Comparison of ENCODE assay signal across 39 cellular contexts in the genomic region with DNA sequence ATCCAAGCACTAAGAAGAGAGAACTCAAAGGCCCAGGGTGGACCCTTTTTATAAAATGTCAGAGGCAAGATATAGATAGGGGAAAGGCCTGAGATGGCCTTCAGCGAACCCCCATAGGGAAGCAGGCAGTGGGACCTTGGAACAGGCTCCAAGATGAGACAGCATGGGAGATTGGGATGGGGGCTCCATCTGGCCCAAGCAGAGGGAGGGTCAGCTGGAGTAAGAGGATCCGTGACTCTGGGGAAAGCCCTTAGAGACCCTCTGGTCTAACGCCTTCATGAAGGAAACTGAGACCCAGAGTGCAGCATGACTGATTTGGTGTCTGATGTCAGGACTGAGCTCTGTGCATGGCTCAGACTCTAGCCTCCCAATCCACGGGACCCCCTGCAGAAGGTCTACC. TPM values are rescaled to one million over a fixed set of nuclear protein-coding genes. Genes with fewer than 3 reads are reported as not detected.
"Had no signal": no experiment of that assay in that cellular context is flagged by ENCODE, and none has a peak within 500 bp of the region (broad histone marks: within the 10 kb centered on the region; RNA-seq: fewer than 3 reads in every experiment).

No MANE protein-coding gene starts in this region.

- H3K27ac Mint-ChIP-seq: activated B cell treated with CpG ODN at 0.5 μM for 24 hours; activated CD4-positive, alpha-beta memory T cell treated with anti-CD3 and anti-CD28 coated beads for 36 hours; activated CD4-positive, alpha-beta T cell treated with anti-CD3 and anti-CD28 coated beads, Interleukin-2, amount 10 ng/mL, durations not matched to agents 24 days and 14 days; activated CD8-positive, alpha-beta T cell treated with anti-CD3 and anti-CD28 coated beads for 36 hours; activated naive CD4-positive, alpha-beta T cell treated with anti-CD3 and anti-CD28 coated beads, Interleukin-2, amount 10 ng/mL, durations not matched to agents 7 days and 5 days; activated naive CD4-positive, alpha-beta T cell treated with anti-CD3 and anti-CD28 coated beads, Interleukin-2, amount 50 U/mL, for 24 hours; activated naive CD8-positive, alpha-beta T cell; activated naive CD8-positive, alpha-beta T cell treated with anti-CD3 and anti-CD28 coated beads, Interleukin-2, amount 10 ng/mL, durations not matched to agents 7 days and 5 days; activated naive CD8-positive, alpha-beta T cell treated with anti-CD3 and anti-CD28 coated beads, Interleukin-2, amount 50 U/mL, for 24 hours; activated T-cell treated with anti-CD3 and anti-CD28 coated beads, Interleukin-2, amount 50 U/mL, for 72 hours; activated T-helper 1 cell treated with anti-CD3 and anti-CD28 coated beads, Interleukin-12 subunit alpha, Interleukin-12 subunit beta, Interleukin-2, Interleukin-4 antibody, amounts not matched to agents 30 ng/mL and 10 ng/mL and 1 ng/mL, durations not matched to agents 14 hours and 24 hours and 36 hours; activated T-helper 17 cell treated with anti-CD3 and anti-CD28 coated beads, Interleukin-2, amount 50 U/mL, for 72 hours; brain; T-helper 1 cell treated with Interleukin-12 subunit alpha and Interleukin-12 subunit beta and Interleukin-4 antibody, amounts not matched to agents 30 μg/mL and 1 μg/mL, for 36 hours; T-helper 2 cell treated with Interferon-gamma antibody and Interleukin-4, amounts not matched to agents 5 μg/mL and 100 μg/mL, for 36 hours had no signal

- H3K27ac ChIP-seq: ascending aorta, cardiac muscle cell had no signal

- FAIRE-seq: bronchial epithelial cell, colon, TTC549 had no signal

- H3K9me3 Mint-ChIP-seq: activated B cell treated with CpG ODN at 0.5 μM for 24 hours; activated CD4-positive, alpha-beta memory T cell treated with anti-CD3 and anti-CD28 coated beads for 36 hours; activated CD4-positive, alpha-beta T cell treated with anti-CD3 and anti-CD28 coated beads, Interleukin-2, amount 10 ng/mL, durations not matched to agents 24 days and 14 days; activated CD8-positive, alpha-beta T cell treated with anti-CD3 and anti-CD28 coated beads for 36 hours; activated naive CD4-positive, alpha-beta T cell treated with anti-CD3 and anti-CD28 coated beads, Interleukin-2, amount 10 ng/mL, durations not matched to agents 7 days and 5 days; activated naive CD4-positive, alpha-beta T cell treated with anti-CD3 and anti-CD28 coated beads, Interleukin-2, amount 50 U/mL, for 24 hours; activated naive CD8-positive, alpha-beta T cell treated with anti-CD3 and anti-CD28 coated beads, Interleukin-2, amount 10 ng/mL, durations not matched to agents 7 days and 5 days; activated naive CD8-positive, alpha-beta T cell treated with anti-CD3 and anti-CD28 coated beads, Interleukin-2, amount 50 U/mL, for 24 hours; activated T-cell treated with anti-CD3 and anti-CD28 coated beads, Interleukin-2, amount 50 U/mL, for 4 hours; activated T-cell treated with anti-CD3 and anti-CD28 coated beads, Interleukin-2, amount 50 U/mL, for 72 hours; activated T-helper 1 cell treated with anti-CD3 and anti-CD28 coated beads, Interleukin-12 subunit alpha, Interleukin-12 subunit beta, Interleukin-2, Interleukin-4 antibody, amounts not matched to agents 30 ng/mL and 10 ng/mL and 1 ng/mL, durations not matched to agents 14 hours and 24 hours and 36 hours; activated T-helper 17 cell treated with anti-CD3 and anti-CD28 coated beads, Interleukin-2, amount 50 U/mL, for 72 hours; central memory CD8-positive, alpha-beta T cell; T-helper 1 cell treated with Interleukin-12 subunit alpha and Interleukin-12 subunit beta and Interleukin-4 antibody, amounts not matched to agents 30 μg/mL and 1 μg/mL, for 36 hours; T-helper 2 cell treated with Interferon-gamma antibody and Interleukin-4, amounts not matched to agents 5 μg/mL and 100 μg/mL, for 36 hours had no signal

- H3K4me1 ChIP-seq: ascending aorta had no signal

- H3K4me3 ChIP-seq: ascending aorta, cardiac muscle cell had no signal

- H3K36me3 ChIP-seq: ascending aorta, cardiac muscle cell had no signal

- H3K4me1 Mint-ChIP-seq: activated B cell treated with CpG ODN at 0.5 μM for 24 hours, brain had no signal

- H3K9me3 ChIP-seq: ascending aorta had no signal

- ATAC-seq: activated CD8-positive, alpha-beta T cell treated with anti-CD3 and anti-CD28 coated beads for 36 hours; activated naive CD8-positive, alpha-beta T cell treated with anti-CD3 and anti-CD28 coated beads, Interleukin-2, amount 50 U/mL, for 24 hours; activated T-cell treated with anti-CD3 and anti-CD28 coated beads, Interleukin-2, amount 50 U/mL, for 4 hours; activated T-cell treated with anti-CD3 and anti-CD28 coated beads, Interleukin-2, amount 50 U/mL, for 72 hours; activated T-helper 17 cell treated with anti-CD3 and anti-CD28 coated beads, Interleukin-2, amount 50 U/mL, for 72 hours had no signal

- DNase-seq: activated B cell treated with CpG ODN at 0.5 μM for 24 hours; activated CD4-positive, alpha-beta memory T cell treated with anti-CD3 and anti-CD28 coated beads for 36 hours; activated CD4-positive, alpha-beta T cell treated with anti-CD3 and anti-CD28 coated beads for 4 hours; activated CD4-positive, alpha-beta T cell treated with anti-CD3 and anti-CD28 coated beads, Interleukin-2, amount 10 ng/mL, durations not matched to agents 24 days and 14 days; activated CD4-positive, alpha-beta T cell treated with anti-CD3 and anti-CD28 coated beads, Interleukin-2, amount 50 U/mL, for 1 hour; activated CD4-positive, alpha-beta T cell treated with anti-CD3 and anti-CD28 coated beads, Interleukin-2, amount 50 U/mL, for 4 hours; activated CD4-positive, CD25-positive, alpha-beta regulatory T cell treated with anti-CD3 and anti-CD28 coated beads, Interleukin-2, amount 50 U/mL, for 72 hours; activated CD8-positive, alpha-beta memory T cell treated with anti-CD3 and anti-CD28 coated beads, Interleukin-2, amount 50 U/mL, for 4 hours; activated CD8-positive, alpha-beta T cell treated with anti-CD3 and anti-CD28 coated beads for 36 hours; activated effector memory CD4-positive, alpha-beta T cell treated with Interleukin-2 at 50 U/mL for 16 hours; activated gamma-delta T cell; activated naive CD4-positive, alpha-beta T cell treated with anti-CD3 and anti-CD28 coated beads, Interleukin-2, amount 10 ng/mL, durations not matched to agents 7 days and 5 days; activated naive CD4-positive, alpha-beta T cell treated with Interleukin-2 at 50 U/mL for 16 hours; activated naive CD8-positive, alpha-beta T cell treated with anti-CD3 and anti-CD28 coated beads, Interleukin-2, amount 10 ng/mL, durations not matched to agents 7 days and 5 days; activated naive CD8-positive, alpha-beta T cell treated with anti-CD3 and anti-CD28 coated beads, Interleukin-2, amount 50 U/mL, for 24 hours; activated T-cell treated with anti-CD3 and anti-CD28 coated beads for 4 hours; activated T-cell treated with anti-CD3 and anti-CD28 coated beads, Interleukin-2, amount 50 U/mL, for 1 hour; activated T-cell treated with anti-CD3 and anti-CD28 coated beads, Interleukin-2, amount 50 U/mL, for 4 hours; activated T-cell treated with anti-CD3 and anti-CD28 coated beads, Interleukin-2, amount 50 U/mL, for 72 hours; amygdala; anterior cingulate cortex; caudate nucleus; cerebellar nuclear complex; T-helper 2 cell; T-helper 9 cell had no signal

- H3K4me3 Mint-ChIP-seq: activated B cell treated with CpG ODN at 0.5 μM for 24 hours; activated CD4-positive, alpha-beta memory T cell treated with anti-CD3 and anti-CD28 coated beads for 36 hours; activated CD4-positive, alpha-beta T cell treated with anti-CD3 and anti-CD28 coated beads, Interleukin-2, amount 10 ng/mL, durations not matched to agents 24 days and 14 days; activated CD8-positive, alpha-beta T cell treated with anti-CD3 and anti-CD28 coated beads for 36 hours; activated naive CD4-positive, alpha-beta T cell treated with anti-CD3 and anti-CD28 coated beads, Interleukin-2, amount 10 ng/mL, durations not matched to agents 7 days and 5 days; activated naive CD4-positive, alpha-beta T cell treated with anti-CD3 and anti-CD28 coated beads, Interleukin-2, amount 50 U/mL, for 24 hours; activated naive CD8-positive, alpha-beta T cell; activated naive CD8-positive, alpha-beta T cell treated with anti-CD3 and anti-CD28 coated beads, Interleukin-2, amount 10 ng/mL, durations not matched to agents 7 days and 5 days; activated naive CD8-positive, alpha-beta T cell treated with anti-CD3 and anti-CD28 coated beads, Interleukin-2, amount 50 U/mL, for 24 hours; activated T-cell treated with anti-CD3 and anti-CD28 coated beads, Interleukin-2, amount 50 U/mL, for 4 hours; activated T-cell treated with anti-CD3 and anti-CD28 coated beads, Interleukin-2, amount 50 U/mL, for 72 hours; activated T-helper 1 cell treated with anti-CD3 and anti-CD28 coated beads, Interleukin-12 subunit alpha, Interleukin-12 subunit beta, Interleukin-2, Interleukin-4 antibody, amounts not matched to agents 30 ng/mL and 10 ng/mL and 1 ng/mL, durations not matched to agents 14 hours and 24 hours and 36 hours; activated T-helper 17 cell treated with anti-CD3 and anti-CD28 coated beads, Interleukin-2, amount 50 U/mL, for 72 hours; brain; central memory CD8-positive, alpha-beta T cell; T-helper 1 cell treated with Interleukin-12 subunit alpha and Interleukin-12 subunit beta and Interleukin-4 antibody, amounts not matched to agents 30 μg/mL and 1 μg/mL, for 36 hours; T-helper 2 cell treated with Interferon-gamma antibody and Interleukin-4, amounts not matched to agents 5 μg/mL and 100 μg/mL, for 36 hours had no signal

- H3K36me3 Mint-ChIP-seq: activated CD4-positive, alpha-beta memory T cell treated with anti-CD3 and anti-CD28 coated beads for 36 hours; activated naive CD4-positive, alpha-beta T cell treated with anti-CD3 and anti-CD28 coated beads, Interleukin-2, amount 10 ng/mL, durations not matched to agents 7 days and 5 days; activated naive CD4-positive, alpha-beta T cell treated with anti-CD3 and anti-CD28 coated beads, Interleukin-2, amount 50 U/mL, for 24 hours; activated naive CD8-positive, alpha-beta T cell; activated naive CD8-positive, alpha-beta T cell treated with anti-CD3 and anti-CD28 coated beads, Interleukin-2, amount 10 ng/mL, durations not matched to agents 7 days and 5 days; brain had no signal

RNA-seq across cellular contexts. Expression of a gene that starts 30.8 kb away (rescaled TPM):
- total RNA-seq: activated B cell treated with CpG ODN at 0.5 μM for 24 hours; activated CD4-positive, alpha-beta memory T cell treated with anti-CD3 and anti-CD28 coated beads for 36 hours; activated CD4-positive, alpha-beta T cell treated with anti-CD3 and anti-CD28 coated beads, Interleukin-2, amount 10 ng/mL, durations not matched to agents 24 days and 14 days; activated CD8-positive, alpha-beta memory T cell treated with anti-CD3 and anti-CD28 coated beads for 36 hours; activated CD8-positive, alpha-beta T cell treated with anti-CD3 and anti-CD28 coated beads for 36 hours; activated naive CD8-positive, alpha-beta T cell treated with anti-CD3 and anti-CD28 coated beads, Interleukin-2, amount 10 ng/mL, durations not matched to agents 7 days and 5 days; activated T-helper 1 cell treated with anti-CD3 and anti-CD28 coated beads, Interleukin-12 subunit alpha, Interleukin-12 subunit beta, Interleukin-2, Interleukin-4 antibody, amounts not matched to agents 30 ng/mL and 10 ng/mL and 1 ng/mL, durations not matched to agents 14 hours and 24 hours and 36 hours; activated T-helper 17 cell treated with anti-CD3 and anti-CD28 coated beads, Interleukin-2, amount 50 U/mL, for 72 hours had no signal

RNA-seq across cellular contexts. Expression of a gene that starts 30.9 kb away (rescaled TPM):
- total RNA-seq: ascending aorta had no signal
